ENCODE assay signal across 15 cellular contexts in the genomic region with DNA sequence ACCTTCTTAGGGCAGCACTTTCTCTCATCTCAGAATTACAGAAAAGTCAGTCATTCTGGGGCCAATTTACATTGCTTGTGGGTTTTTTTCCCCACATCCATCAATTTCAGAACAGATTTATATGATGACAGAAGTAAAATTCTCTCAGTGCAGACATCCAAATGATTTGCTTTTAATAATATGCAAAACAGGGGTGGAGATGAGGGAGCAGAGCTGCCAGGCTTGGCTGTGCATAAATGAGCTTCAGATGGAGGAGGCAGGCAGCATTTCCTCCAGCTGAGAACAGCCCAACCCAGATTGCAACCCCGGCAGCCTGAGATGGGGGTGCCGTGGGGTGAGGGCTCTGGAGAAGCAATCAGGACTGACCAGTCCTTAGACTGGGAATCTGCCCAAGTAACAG.
"Had no signal": no experiment of that assay in that cellular context is flagged by ENCODE, and none has a peak within 500 bp of the region (broad histone marks: within the 10 kb centered on the region; RNA-seq: fewer than 3 reads in every experiment).

No MANE protein-coding gene starts in this region.

- H3K27ac ChIP-seq: body of pancreas, lower lobe of right lung, ovary, suprapubic skin had no signal

- H3K4me3 ChIP-seq: body of pancreas, lower lobe of right lung, ovary, suprapubic skin had no signal

- ATAC-seq: body of pancreas, left colon, lower lobe of right lung, sciatic nerve had no signal

- H3K4me1 ChIP-seq: body of pancreas, lower lobe of right lung had no signal

- H3K27me3 ChIP-seq: body of pancreas, ovary had no signal

- H3K9me3 ChIP-seq: body of pancreas, lower lobe of right lung, ovary, suprapubic skin had no signal

- DNase-seq: activated CD4-positive, alpha-beta T cell treated with anti-CD3 and anti-CD28 coated beads, Interleukin-2, amount 50 U/mL, for 1 hour; activated CD8-positive, alpha-beta memory T cell treated with anti-CD3 and anti-CD28 coated beads for 24 hours; activated gamma-delta T cell treated with Interleukin-2 at 50 U/mL for 16 hours; amniotic stem cell; body of pancreas; cortex of kidney; effector CD4-positive, alpha-beta T cell; foreskin melanocyte; immature natural killer cell; left colon; lower lobe of right lung; ovary; T1000 had no signal

- H3K36me3 ChIP-seq: lower lobe of right lung, ovary, suprapubic skin had no signal
